In genomic region chr2:85617723-85618122, GRCh38 we compare ENCODE assay signal across 4 cellular contexts. TPM values are rescaled to one million over a fixed set of nuclear protein-coding genes. Genes with fewer than 3 reads are reported as not detected.
A peak's percentile ranks its signal among the peaks of the same experiment; 100 is the strongest.
DNase-seq lines count a peak whose midpoint lies in the region; ATAC-seq and TF ChIP-seq lines count a peak whose summit lies in the region.
"Not testable (repeated sequence)": the region's sequence is repeated elsewhere in the genome, so short reads cannot be mapped to it uniquely, and the experiment has no call there.

No MANE protein-coding gene starts in this region.

- intact Hi-C loops in OCI-LY7 (cut with micrococcal nuclease; ENCODE audit: unreplicated experiment), result not testable (repeated sequence)

- not testable (repeated sequence) for BruUV-seq in OCI-LY7 (replicated peaks; lab: Mats Ljungman, UMichigan)

- H3K4me2 ChIP-seq in BLaER1 (peak overlapping the region; percentile 84), OCI-LY7 (ENCODE audit: low read length) (peak overlapping the region; percentile 69)

- not testable (repeated sequence) for H3K27me3 Mint-ChIP-seq in naive B cell

- not testable (repeated sequence) for H3K27ac ChIP-seq in BLaER1; OCI-LY7 (ENCODE audit: low read depth, low read length, poor library complexity, severe bottlenecking)

- H3K4me1 Mint-ChIP-seq in naive B cell, result peaks cover 9 to 32% (median 14%) of the 10 kb centered on the region in 3 donors

- H3K27me3 ChIP-seq in BLaER1; adipocyte (replicated peaks; ENCODE audit: control insufficient read depth, insufficient read depth, low read length): not testable (repeated sequence)

- H3K36me3 ChIP-seq in BLaER1, result peaks cover 56% of the 10 kb centered on the region
- peaks cover 53% of the 10 kb centered on the region for H3K36me3 ChIP-seq in OCI-LY7 (ENCODE audit: insufficient read depth, low read length)
- peaks cover 30% of the 10 kb centered on the region for H3K36me3 ChIP-seq in adipocyte (ENCODE audit: control insufficient read depth, insufficient read depth, low read length, severe bottlenecking)

- not testable (repeated sequence) for TF ChIP-seq CTCF in OCI-LY7 (conservative IDR thresholded peaks at IDR 0.05; ENCODE audit: low read length)

- H2AFZ ChIP-seq in OCI-LY7 (ENCODE audit: low read length), result not testable (repeated sequence)

- H3K36me3 Mint-ChIP-seq in naive B cell, result not testable (repeated sequence)

- H3K4me1 ChIP-seq in BLaER1 (peaks cover 26% of the 10 kb centered on the region), OCI-LY7 (ENCODE audit: insufficient read depth, low read length, poor library complexity, severe bottlenecking) (peaks cover 22% of the 10 kb centered on the region), adipocyte (ENCODE audit: control insufficient read depth, insufficient read depth, low read length) (peaks cover 16% of the 10 kb centered on the region)

- not testable (repeated sequence) for H3K9me3 Mint-ChIP-seq in naive B cell

- H4K20me1 ChIP-seq in BLaER1, result peaks cover 63% of the 10 kb centered on the region
- peaks cover 12% of the 10 kb centered on the region; the same call in 1 of the 2 replicates for H4K20me1 ChIP-seq in OCI-LY7 (ENCODE audit: insufficient read depth, low read length)

- not testable (repeated sequence) for H3K9me2 ChIP-seq in OCI-LY7 (ENCODE audit: insufficient read depth, low read length)

- H3K4me3 Mint-ChIP-seq in naive B cell, result peak overlapping the region in 6 of 8 donors; percentile 94 to 99 (median 97)

- POLR2A ChIA-PET in OCI-LY7 (lab: Charles Lee), result interaction anchor here (0.6 to 0.7 kb wide), 3 partner anchors 21 to 291 kb away, joined by 3 to 5 read pairs (median 3); partner anchors contain the start of gene VAMP8

- not testable (repeated sequence) for ATAC-seq in naive B cell (ENCODE audit: low read depth in 2 of 2)

- not testable (repeated sequence) for DNase-seq in OCI-LY7 (ENCODE audit: low spot score); adipocyte (ENCODE audit: low read depth); naive B cell

- peak overlapping the region in 2 of 6 donors; percentile 11 to 63 for H3K27ac Mint-ChIP-seq in naive B cell

- H3K9me3 ChIP-seq in BLaER1; OCI-LY7 (ENCODE audit: low read length); adipocyte (ENCODE audit: control insufficient read depth, low read length): not testable (repeated sequence)

- peak overlapping the region; percentile 98 for H3K9ac ChIP-seq in BLaER1
- peak overlapping the region; percentile 95 for H3K9ac ChIP-seq in adipocyte (ENCODE audit: low read length)

- H3K4me3 ChIP-seq in BLaER1 (peak overlapping the region; percentile 97; the same call in 1 of the 2 replicates), OCI-LY7 (ENCODE audit: low read depth, low read length, poor library complexity, severe bottlenecking) (peak overlapping the region; percentile 80), adipocyte (ENCODE audit: low read length) (peak overlapping the region; percentile 95)

- CTCF ChIA-PET in OCI-LY7 (lab: Charles Lee; ENCODE audit: unreplicated experiment), result not testable (repeated sequence)

- H3K79me2 ChIP-seq in OCI-LY7 (ENCODE audit: insufficient read depth, low read depth, low read length), result peaks cover 59% of the 10 kb centered on the region

RNA-seq across cellular contexts. Expression of gene USP39, which starts 1.7 kb away (rescaled TPM):
- total RNA-seq in OCI-LY7 (2014; rRNA removed; shearing (Covaris generic)), result 76.2 and 79.8 TPM in 2 replicates
- total RNA-seq in OCI-LY7 (2022), result 74.5 and 83.2 TPM in 2 replicates
- 10 to 100 TPM; 40.4 to 74.6 (median 58.7) TPM for polyA plus RNA-seq in naive B cell (ENCODE audit: low read depth in 6 of 6)

RNA-seq across cellular contexts. Expression of gene C2orf68, which starts 5.9 kb away (rescaled TPM):
- 62.0 and 86.7 TPM in 2 replicates for total RNA-seq in OCI-LY7 (2014; rRNA removed; shearing (Covaris generic))
- total RNA-seq in OCI-LY7 (2022), result 86.2 and 96.1 TPM in 2 replicates
- polyA plus RNA-seq in naive B cell (ENCODE audit: low read depth in 6 of 6), result 10 to 100 TPM; 13.8 to 21.7 (median 21.4) TPM

RNA-seq across cellular contexts. Expression of gene TMEM150A, which starts 15.2 kb away (rescaled TPM):
- 0.92 TPM in 1 of 2 replicates, not detected in the other for total RNA-seq in OCI-LY7 (2014; rRNA removed; shearing (Covaris generic))
- 0.74 and 1.1 TPM in 2 replicates for total RNA-seq in OCI-LY7 (2022)
- 10 to 100 TPM; 11.8 to 25.0 (median 14.5) TPM for polyA plus RNA-seq in naive B cell (ENCODE audit: low read depth in 6 of 6)

RNA-seq across cellular contexts. Expression of gene RNF181, which starts 22.2 kb away (rescaled TPM):
- 98.4 and 179 TPM in 2 replicates for total RNA-seq in OCI-LY7 (2014; rRNA removed; shearing (Covaris generic))
- total RNA-seq in OCI-LY7 (2022), result 95.1 and 97.8 TPM in 2 replicates
- 100 to 1,000 TPM; 152 to 207 (median 187) TPM for polyA plus RNA-seq in naive B cell (ENCODE audit: low read depth in 6 of 6)

RNA-seq across cellular contexts. Expression of gene VAMP5, which starts 33.5 kb away (rescaled TPM):
- total RNA-seq in OCI-LY7 (2014; rRNA removed; shearing (Covaris generic)), result 0.54 and 3.0 TPM in 2 replicates
- 3.8 and 3.9 TPM in 2 replicates for total RNA-seq in OCI-LY7 (2022)
- 10 to 100 TPM; 33.3 to 68.5 (median 49.9) TPM for polyA plus RNA-seq in naive B cell (ENCODE audit: low read depth in 6 of 6)
